17 cellular contexts compared by ENCODE assay signal in the genomic region with DNA sequence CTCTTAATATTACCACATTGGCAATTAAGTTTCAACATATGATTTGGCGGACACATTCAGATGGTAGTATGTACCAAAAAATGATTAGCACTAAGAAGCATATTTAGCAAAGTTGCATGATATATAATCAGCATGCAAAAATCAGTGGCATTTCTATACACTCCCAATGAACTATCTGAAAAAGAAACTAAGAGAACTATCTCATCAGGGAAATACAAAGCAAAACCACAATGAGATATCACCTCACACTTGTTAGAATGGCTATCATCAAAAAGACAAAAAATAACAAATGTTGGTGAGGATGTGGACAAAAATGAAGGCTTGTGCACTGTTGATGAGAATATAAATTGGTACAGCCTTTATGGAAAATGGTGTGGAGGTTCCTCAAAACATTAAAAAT.
"Had no signal": no experiment of that assay in that cellular context is flagged by ENCODE, and none has a peak within 500 bp of the region (broad histone marks: within the 10 kb centered on the region; RNA-seq: fewer than 3 reads in every experiment).

No MANE protein-coding gene starts in this region.

- H3K27ac ChIP-seq: cardiac muscle cell, gastrocnemius medialis, heart left ventricle, right lobe of liver, suprapubic skin had no signal

- H3K36me3 Mint-ChIP-seq: activated naive CD4-positive, alpha-beta T cell treated with anti-CD3 and anti-CD28 coated beads, Interleukin-2, amount 10 ng/mL, durations not matched to agents 7 days and 5 days; mesothelial cell of epicardium had no signal

- H3K9me3 ChIP-seq: gastrocnemius medialis, heart left ventricle, right lobe of liver, suprapubic skin had no signal

- H3K27ac Mint-ChIP-seq: activated CD4-positive, alpha-beta T cell treated with anti-CD3 and anti-CD28 coated beads, Interleukin-2, amount 10 ng/mL, durations not matched to agents 7 days and 5 days; activated naive CD4-positive, alpha-beta T cell treated with anti-CD3 and anti-CD28 coated beads, Interleukin-2, amount 10 ng/mL, durations not matched to agents 7 days and 5 days; endodermal cell; mesothelial cell of epicardium had no signal

- H3K4me1 Mint-ChIP-seq: activated naive CD4-positive, alpha-beta T cell treated with anti-CD3 and anti-CD28 coated beads, Interleukin-2, amount 10 ng/mL, durations not matched to agents 7 days and 5 days had no signal

- H3K27me3 ChIP-seq: cardiac muscle cell, gastrocnemius medialis, heart left ventricle, right lobe of liver, suprapubic skin had no signal

- H3K4me2 ChIP-seq: smooth muscle cell had no signal

- H3K4me3 Mint-ChIP-seq: activated CD4-positive, alpha-beta T cell treated with anti-CD3 and anti-CD28 coated beads, Interleukin-2, amount 10 ng/mL, durations not matched to agents 7 days and 5 days; activated naive CD4-positive, alpha-beta T cell treated with anti-CD3 and anti-CD28 coated beads, Interleukin-2, amount 10 ng/mL, durations not matched to agents 7 days and 5 days; endodermal cell; mesothelial cell of epicardium; neural crest cell had no signal

- DNase-seq: activated CD4-positive, alpha-beta T cell treated with anti-CD3 and anti-CD28 coated beads, Interleukin-2, amount 10 ng/mL, durations not matched to agents 7 days and 5 days; activated naive CD4-positive, alpha-beta T cell treated with anti-CD3 and anti-CD28 coated beads, Interleukin-2, amount 10 ng/mL, durations not matched to agents 7 days and 5 days; endodermal cell; gastrocnemius medialis; heart left ventricle; right lobe of liver; stimulated activated CD4-positive, alpha-beta T cell treated with anti-CD3 and anti-CD28 coated beads, Interleukin-4, amount 100 ng/mL, for 4 hours; stimulated activated CD8-positive, alpha-beta memory T cell treated with anti-CD3 and anti-CD28 coated beads, Interleukin-4, amount 100 ng/mL, for 48 hours; stimulated activated naive CD8-positive, alpha-beta T cell treated with anti-CD3 and anti-CD28 coated beads, Interleukin-15, Interleukin-2, amounts not matched to agents 100 U/mL and 50 U/mL, for 24 hours; trophoblast cell had no signal

- FAIRE-seq: astrocyte had no signal

- H3K4me1 ChIP-seq: gastrocnemius medialis, right lobe of liver, suprapubic skin had no signal

- H3K9me3 Mint-ChIP-seq: neural crest cell had no signal

- H3K4me3 ChIP-seq: cardiac muscle cell, gastrocnemius medialis, heart left ventricle, lung, right lobe of liver, smooth muscle cell, suprapubic skin had no signal

- ATAC-seq: gastrocnemius medialis; right lobe of liver; stimulated activated naive CD8-positive, alpha-beta T cell treated with anti-CD3 and anti-CD28 coated beads, Interleukin-15, Interleukin-2, amounts not matched to agents 100 U/mL and 50 U/mL, for 24 hours had no signal

- H3K36me3 ChIP-seq: cardiac muscle cell, gastrocnemius medialis, heart left ventricle, right lobe of liver, suprapubic skin had no signal

- H3K27me3 Mint-ChIP-seq: activated CD4-positive, alpha-beta T cell treated with anti-CD3 and anti-CD28 coated beads, Interleukin-2, amount 10 ng/mL, durations not matched to agents 7 days and 5 days; activated naive CD4-positive, alpha-beta T cell treated with anti-CD3 and anti-CD28 coated beads, Interleukin-2, amount 10 ng/mL, durations not matched to agents 7 days and 5 days had no signal
